In the genomic region with DNA sequence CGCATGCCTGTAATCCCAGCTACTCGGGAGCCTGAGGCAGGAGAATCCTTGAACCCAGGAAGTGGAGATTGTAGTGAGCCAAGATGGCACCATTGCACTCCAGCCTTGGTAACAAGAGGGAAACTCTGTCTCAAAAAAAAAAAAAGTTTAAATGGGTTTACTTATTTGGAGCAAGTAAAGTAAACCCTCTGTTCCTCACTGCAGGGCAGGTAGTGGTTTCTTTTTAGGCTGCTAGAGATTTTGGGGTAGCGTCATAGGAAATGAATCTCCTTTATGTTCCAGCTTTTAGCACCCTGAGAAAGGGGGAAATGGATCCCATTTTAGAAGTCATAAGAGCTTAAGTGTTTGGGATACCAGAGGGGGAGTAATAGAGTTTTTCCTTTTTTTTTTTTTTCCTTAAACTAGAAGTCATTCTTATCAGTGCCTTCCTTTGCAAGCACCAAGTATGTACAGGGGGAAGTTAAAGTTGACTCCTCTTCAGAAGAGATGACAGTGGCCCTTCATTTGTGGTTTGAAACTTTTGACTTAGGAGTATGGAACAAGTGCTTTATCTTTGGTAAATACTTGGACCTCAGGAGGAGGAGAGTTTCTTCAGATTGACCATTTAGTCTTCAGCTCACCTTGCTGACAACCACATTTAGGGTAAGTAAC, we compare ENCODE assay signal across 1 cellular context.
TF ChIP-seq lines count a peak whose summit lies in the region.

No MANE protein-coding gene starts in this region.

TF ChIP-seq in IMR-90, 13 proteins besides CTCF, POLR2A, EP300 and RAD21:
- TF ChIP-seq, protein P1, sequence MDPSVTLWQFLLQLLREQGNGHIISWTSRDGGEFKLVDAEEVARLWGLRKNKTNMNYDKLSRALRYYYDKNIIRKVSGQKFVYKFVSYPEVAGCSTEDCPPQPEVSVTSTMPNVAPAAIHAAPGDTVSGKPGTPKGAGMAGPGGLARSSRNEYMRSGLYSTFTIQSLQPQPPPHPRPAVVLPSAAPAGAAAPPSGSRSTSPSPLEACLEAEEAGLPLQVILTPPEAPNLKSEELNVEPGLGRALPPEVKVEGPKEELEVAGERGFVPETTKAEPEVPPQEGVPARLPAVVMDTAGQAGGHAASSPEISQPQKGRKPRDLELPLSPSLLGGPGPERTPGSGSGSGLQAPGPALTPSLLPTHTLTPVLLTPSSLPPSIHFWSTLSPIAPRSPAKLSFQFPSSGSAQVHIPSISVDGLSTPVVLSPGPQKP (IDR thresholded peaks at IDR 0.05; ENCODE audit: borderline replicate concordance, low read depth, low read length): no peak
- no peak for TF ChIP-seq RCOR1 (IDR thresholded peaks at IDR 0.05; ENCODE audit: insufficient replicate concordance, low read length)
- TF ChIP-seq CEBPB (IDR thresholded peaks at IDR 0.05; ENCODE audit: low read depth, low read length): no peak
- TF ChIP-seq, protein P2, sequence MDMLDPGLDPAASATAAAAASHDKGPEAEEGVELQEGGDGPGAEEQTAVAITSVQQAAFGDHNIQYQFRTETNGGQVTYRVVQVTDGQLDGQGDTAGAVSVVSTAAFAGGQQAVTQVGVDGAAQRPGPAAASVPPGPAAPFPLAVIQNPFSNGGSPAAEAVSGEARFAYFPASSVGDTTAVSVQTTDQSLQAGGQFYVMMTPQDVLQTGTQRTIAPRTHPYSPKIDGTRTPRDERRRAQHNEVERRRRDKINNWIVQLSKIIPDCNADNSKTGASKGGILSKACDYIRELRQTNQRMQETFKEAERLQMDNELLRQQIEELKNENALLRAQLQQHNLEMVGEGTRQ (IDR thresholded peaks at IDR 0.05; ENCODE audit: low read depth, low read length): no peak
- no peak for TF ChIP-seq CHD1 (IDR thresholded peaks at IDR 0.05; ENCODE audit: low read depth, low read length)
- TF ChIP-seq SMC3 (IDR thresholded peaks at IDR 0.05; ENCODE audit: low read depth, low read length): no peak
- TF ChIP-seq MXI1 (IDR thresholded peaks at IDR 0.05; ENCODE audit: borderline replicate concordance, low read depth, low read length): no peak
- no peak for TF ChIP-seq NFE2L2 (IDR thresholded peaks at IDR 0.05; ENCODE audit: low read depth, low read length)
